ENCODE assay signal across 2 cellular contexts in the genomic region with DNA sequence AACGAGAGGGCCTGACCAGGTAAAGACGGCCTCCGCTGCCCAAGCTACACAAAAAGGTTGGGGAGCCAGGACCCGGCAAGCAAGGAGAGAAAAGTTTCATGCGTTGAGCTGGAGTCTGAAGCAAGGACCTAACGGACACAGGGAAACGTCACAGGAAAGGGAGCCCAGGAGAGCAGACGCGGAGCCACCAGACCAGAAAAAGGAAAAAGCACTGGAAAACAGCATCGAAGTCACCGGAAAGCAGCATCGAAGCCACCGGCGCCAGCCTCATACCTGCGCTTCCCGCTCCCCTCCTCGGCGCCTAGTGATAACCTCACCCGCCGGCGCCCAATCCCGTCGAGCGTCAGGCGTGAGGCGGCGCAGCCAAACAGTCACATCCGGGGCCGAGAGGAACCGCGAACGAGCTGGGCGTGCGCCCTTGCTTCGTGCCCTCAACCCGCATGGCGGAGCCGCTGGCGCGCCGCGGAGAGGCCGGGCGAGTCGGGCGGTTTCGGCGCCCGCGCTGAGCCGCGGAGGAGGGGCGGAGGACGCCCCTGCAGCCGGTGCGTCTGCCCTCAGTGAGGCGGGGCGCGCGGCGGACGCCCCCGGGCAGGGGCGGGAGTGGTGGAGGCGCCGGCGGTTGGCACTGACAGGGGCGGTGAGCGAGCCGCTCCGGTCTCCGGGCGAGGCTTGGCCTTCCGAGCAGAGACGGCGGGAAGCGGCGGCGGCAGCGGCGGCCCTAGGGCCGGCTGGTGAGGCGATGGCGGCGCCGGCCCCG.
TF ChIP-seq lines count a peak whose summit lies in the region.

A gene with protein sequence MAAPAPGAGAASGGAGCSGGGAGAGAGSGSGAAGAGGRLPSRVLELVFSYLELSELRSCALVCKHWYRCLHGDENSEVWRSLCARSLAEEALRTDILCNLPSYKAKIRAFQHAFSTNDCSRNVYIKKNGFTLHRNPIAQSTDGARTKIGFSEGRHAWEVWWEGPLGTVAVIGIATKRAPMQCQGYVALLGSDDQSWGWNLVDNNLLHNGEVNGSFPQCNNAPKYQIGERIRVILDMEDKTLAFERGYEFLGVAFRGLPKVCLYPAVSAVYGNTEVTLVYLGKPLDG (plus strand): TSS at position 415 of the 757 bp plus-strand sequence. CDS start 325 bp downstream, at position 740.
Gene WDR53, minus strand, starts transcription at position 309 of the 757 bp plus-strand sequence. CDS start 7,079 bp downstream, outside the sequence.

TF ChIP-seq in IMR-90, 13 proteins besides CTCF, POLR2A, EP300 and RAD21:
- TF ChIP-seq MAZ (IDR thresholded peaks at IDR 0.05; ENCODE audit: borderline replicate concordance, low read depth, low read length) (peak; percentile 81; the same call in 1 of the 2 replicates), MAFK (IDR thresholded peaks at IDR 0.05; ENCODE audit: low read depth, low read length) (no peak), CHD1 (IDR thresholded peaks at IDR 0.05; ENCODE audit: low read depth, low read length) (0 out of 2 replicates have a peak, but pooled peaks have one; percentile 44), MXI1 (IDR thresholded peaks at IDR 0.05; ENCODE audit: borderline replicate concordance, low read depth, low read length) (peak; percentile 98), FOS (IDR thresholded peaks at IDR 0.05; ENCODE audit: low read depth, low read length) (0 out of 2 replicates have a peak, but pooled peaks have one; percentile 12), NFE2L2 (IDR thresholded peaks at IDR 0.05; ENCODE audit: low read depth, low read length) (0 out of 2 replicates have a peak, but pooled peaks have one; percentile 1), ELK1 (IDR thresholded peaks at IDR 0.05; ENCODE audit: borderline replicate concordance, low read depth, low read length) (no peak), BHLHE40 (IDR thresholded peaks at IDR 0.05; ENCODE audit: low read depth, low read length) (peak; percentile 36; the same call in 1 of the 2 replicates)
- TF ChIP-seq, protein P1, sequence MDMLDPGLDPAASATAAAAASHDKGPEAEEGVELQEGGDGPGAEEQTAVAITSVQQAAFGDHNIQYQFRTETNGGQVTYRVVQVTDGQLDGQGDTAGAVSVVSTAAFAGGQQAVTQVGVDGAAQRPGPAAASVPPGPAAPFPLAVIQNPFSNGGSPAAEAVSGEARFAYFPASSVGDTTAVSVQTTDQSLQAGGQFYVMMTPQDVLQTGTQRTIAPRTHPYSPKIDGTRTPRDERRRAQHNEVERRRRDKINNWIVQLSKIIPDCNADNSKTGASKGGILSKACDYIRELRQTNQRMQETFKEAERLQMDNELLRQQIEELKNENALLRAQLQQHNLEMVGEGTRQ (IDR thresholded peaks at IDR 0.05; ENCODE audit: low read depth, low read length) = peak; percentile 29; the same call in 1 of the 2 replicates

TF ChIP-seq in endothelial cell of umbilical vein, 7 proteins besides CTCF, POLR2A, EP300 and RAD21:
- no peak for TF ChIP-seq EZH2 (IDR thresholded peaks at IDR 0.05; ENCODE audit: borderline replicate concordance, low read depth, low read length, severe bottlenecking)
- TF ChIP-seq JUN (IDR thresholded peaks at IDR 0.05; ENCODE audit: borderline replicate concordance, insufficient read depth, insufficient read length, low read depth) = no peak
- no peak for TF ChIP-seq MYC (IDR thresholded peaks at IDR 0.05; ENCODE audit: low read depth, low read length)
- TF ChIP-seq GATA2 (IDR thresholded peaks at IDR 0.05; ENCODE audit: insufficient read depth, insufficient read length, low read depth, low read length) = no peak
- TF ChIP-seq POLR2AphosphoS5 (IDR thresholded peaks at IDR 0.05; ENCODE audit: insufficient read depth, low read depth, low read length) = peak; percentile 81
- TF ChIP-seq FOS (IDR thresholded peaks at IDR 0.05; ENCODE audit: borderline replicate concordance, insufficient read depth, low read length) = no peak
- TF ChIP-seq, protein P2, sequence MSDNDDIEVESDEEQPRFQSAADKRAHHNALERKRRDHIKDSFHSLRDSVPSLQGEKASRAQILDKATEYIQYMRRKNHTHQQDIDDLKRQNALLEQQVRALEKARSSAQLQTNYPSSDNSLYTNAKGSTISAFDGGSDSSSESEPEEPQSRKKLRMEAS (IDR thresholded peaks at IDR 0.05; ENCODE audit: insufficient read depth, insufficient read length) = peak; percentile 68
